11 cellular contexts compared by ENCODE assay signal in the genomic region with DNA sequence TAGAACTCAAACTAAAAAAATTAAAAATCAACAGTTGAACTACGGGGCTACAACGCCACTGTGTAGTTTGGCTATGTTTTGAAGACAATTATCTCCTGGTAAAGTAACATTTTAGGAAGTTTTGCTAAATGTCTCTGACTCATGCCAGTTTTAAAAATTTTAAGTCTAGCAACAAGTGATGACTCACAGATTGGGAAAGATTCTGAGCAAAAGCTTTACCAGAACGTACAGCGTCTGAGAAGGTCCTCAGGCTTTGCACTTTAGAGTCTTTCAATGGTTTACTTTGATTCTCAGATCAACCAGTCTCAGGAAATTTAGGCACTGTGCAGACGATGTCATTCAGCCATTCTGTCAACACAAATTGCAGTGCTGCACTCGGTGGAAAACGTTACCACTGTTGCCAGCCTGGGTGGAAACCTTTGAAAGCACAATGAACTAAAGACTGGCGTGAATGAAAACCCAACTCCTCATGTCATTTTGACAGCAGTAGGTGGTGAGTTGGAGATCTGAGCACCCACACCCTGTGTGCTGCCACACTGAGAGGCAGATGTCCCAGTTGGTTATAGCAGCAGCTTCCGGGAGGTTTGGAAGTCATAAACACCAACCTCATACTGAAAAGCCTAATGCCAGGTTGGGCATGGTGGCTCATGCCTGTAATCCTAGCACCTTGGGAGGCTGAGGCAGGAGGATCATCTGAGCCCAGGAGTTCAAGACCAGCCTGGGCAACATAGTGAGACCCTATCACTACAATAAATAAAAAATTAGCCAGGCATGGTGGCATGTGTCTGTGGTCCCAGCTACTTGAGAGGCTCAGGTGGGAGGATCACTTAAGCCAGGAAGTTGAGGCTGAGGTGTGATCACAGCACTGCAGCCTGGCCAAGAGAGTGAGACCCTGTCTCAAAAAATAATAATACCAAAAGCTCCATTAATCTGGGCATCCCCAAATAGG.
DNase-seq lines count a peak whose midpoint lies in the region; ATAC-seq lines count a peak whose summit lies in the region.
"Had no signal": no experiment of that assay in that cellular context is flagged by ENCODE, and none has a peak within 500 bp of the region (broad histone marks: within the 10 kb centered on the region; RNA-seq: fewer than 3 reads in every experiment).

No MANE protein-coding gene starts in this region.

- peak; percentile 88 for DNase-seq in ELR (ENCODE audit: low read depth)
- peak; percentile 86 to 90 for DNase-seq in NOMO-1 (lab: John Stamatoyannopoulos, UW; ENCODE audit: unreplicated experiment in 2 of 2)
- DNase-seq in putamen (ENCODE audit: low spot score), result peak; percentile 30
- no peak for DNase-seq in DMS 273 treated with DMSO at 0.1 percent for 48 hours (lab: John Stamatoyannopoulos, UW)
- DNase-seq in cerebellar cortex (ENCODE audit: low spot score), result no peak
- DNase-seq: activated B cell treated with CpG ODN at 0.5 μM for 24 hours, heart left ventricle, KBM-7 had no signal

- H3K27ac ChIP-seq in cingulate gyrus (ENCODE audit: low read depth, low read length), result peak overlapping the region; percentile 39

- ATAC-seq in HG02763 (IDR thresholded peaks at IDR 0.05; ENCODE audit: unreplicated experiment) (no peak), GM21390 (IDR thresholded peaks at IDR 0.05; ENCODE audit: unreplicated experiment) (no peak)

Comparison
In these comparisons a context has a peak if more than half of its experiments do, and no peak if none do; other contexts are left out.
1. DNase-seq: peak in ELR (single experiment), NOMO-1 (2 of 2) and putamen (single experiment); none in DMS 273 treated with DMSO at 0.1 percent for 48 hours (single experiment) and cerebellar cortex (single experiment).